ENCODE assay signal across 23 cellular contexts in genomic region chr2:118110991-118111390, GRCh38.
"Had no signal": no experiment of that assay in that cellular context is flagged by ENCODE, and none has a peak within 500 bp of the region (broad histone marks: within the 10 kb centered on the region; RNA-seq: fewer than 3 reads in every experiment).

No MANE protein-coding gene starts in this region.

- H3K9me3 ChIP-seq: SJCRH30 had no signal

- H3K9ac ChIP-seq: KMS-11 had no signal

- H3K4me2 ChIP-seq: KMS-11 had no signal

- H3K27ac Mint-ChIP-seq: IgD-negative memory B cell had no signal

- ATAC-seq: K562, Panc1, Right ventricle myocardium inferior, SK-N-SH treated with all-trans-retinoic acid at 6 μM for 48 hours had no signal

- H3K27me3 Mint-ChIP-seq: IgD-negative memory B cell had no signal

- H3K9me3 Mint-ChIP-seq: IgD-negative memory B cell had no signal

- H3K27ac ChIP-seq: KMS-11, RWPE1, SJCRH30 had no signal

- DNase-seq: Kasumi-1, MM.1S, NCI-H1092 treated with DMSO at 0.1 percent for 48 hours, NCI-H1436, NCI-H187, NCI-H2029, NCI-H2081 treated with DMSO at 0.1 percent for 48 hours, NCI-H2171, NCI-H226, NCI-H446, NCI-H510A, NCI-H524 treated with DMSO at 0.1 percent for 48 hours, NCI-H69, NCI-H774, SHP77 treated with DMSO at 0.1 percent for 48 hours, SJCRH30 had no signal

- H3K4me3 Mint-ChIP-seq: IgD-negative memory B cell had no signal

- H3K4me3 ChIP-seq: K562, SJCRH30 had no signal

- H3K36me3 ChIP-seq: SJCRH30 had no signal

- H3K27me3 ChIP-seq: SJCRH30 had no signal

- FAIRE-seq: K562 had no signal
